In genomic region chr16:58235663-58236062, GRCh38 we compare ENCODE assay signal across 13 cellular contexts. TPM values are rescaled to one million over a fixed set of nuclear protein-coding genes. Genes with fewer than 3 reads are reported as not detected.
DNase-seq lines count a peak whose midpoint lies in the region; ATAC-seq and TF ChIP-seq lines count a peak whose summit lies in the region.
"Had no signal": no experiment of that assay in that cellular context is flagged by ENCODE, and none has a peak within 500 bp of the region (broad histone marks: within the 10 kb centered on the region; RNA-seq: fewer than 3 reads in every experiment).

No MANE protein-coding gene starts in this region.

- DNase-seq in activated CD4-positive, alpha-beta T cell treated with anti-CD3 and anti-CD28 coated beads for 36 hours, result no peak
- DNase-seq in activated CD4-positive, alpha-beta T cell treated with anti-CD3 and anti-CD28 coated beads, Interleukin-2, amount 50 U/mL, for 1 hour, result no peak
- DNase-seq in neural progenitor cell (ENCODE audit: low spot score) (no peak), erythroblast (lab: John Stamatoyannopoulos, UW) (no peak), NCI-H2081 treated with DMSO at 0.1 percent for 48 hours (lab: John Stamatoyannopoulos, UW) (no peak)
- DNase-seq: GF-D8 had no signal

- H3K9ac ChIP-seq in OCI-LY1 (ENCODE audit: low read length) (peak overlapping the region; percentile 50; the same call in 1 of the 2 replicates), neural progenitor cell (no peak overlapping the region)

- H3K27me3 ChIP-seq in OCI-LY1 (ENCODE audit: insufficient read depth, low read length) (no peaks in the 10 kb centered on the region; the same call in 1 of the 2 replicates), neural progenitor cell (no peaks in the 10 kb centered on the region)
- H3K27me3 ChIP-seq: cardiac muscle cell had no signal

- H3K36me3 Mint-ChIP-seq in activated CD4-positive, alpha-beta T cell treated with anti-CD3 and anti-CD28 coated beads for 36 hours (ENCODE audit: low read depth), result no peaks in the 10 kb centered on the region
- no peaks in the 10 kb centered on the region for H3K36me3 Mint-ChIP-seq in dendritic cell treated with granulocyte-macrophage colony-stimulating factor and Interleukin-4, amounts not matched to agents 40 ng/mL and 50 ng/mL, for 4 days (ENCODE audit: low read depth)
- no peaks in the 10 kb centered on the region for H3K36me3 Mint-ChIP-seq in neural progenitor cell

- TF ChIP-seq CTCF in OCI-LY1 (IDR thresholded peaks at IDR 0.05; ENCODE audit: low read length) (no peak), neural progenitor cell (IDR thresholded peaks at IDR 0.05) (no peak)

- H3K27ac ChIP-seq in OCI-LY1 (ENCODE audit: low read depth, low read length, poor library complexity, severe bottlenecking), result no peak overlapping the region
- H3K27ac ChIP-seq in neural progenitor cell, result no peak overlapping the region
- H3K27ac ChIP-seq: cardiac muscle cell, SJSA1 had no signal

- no peaks in the 10 kb centered on the region for H3K9me3 ChIP-seq in OCI-LY1 (ENCODE audit: low read length)
- no peaks in the 10 kb centered on the region for H3K9me3 ChIP-seq in neural progenitor cell (ENCODE audit: low read depth)
- H3K9me3 ChIP-seq: SJSA1 had no signal

- intact Hi-C loops in activated CD4-positive, alpha-beta T cell treated with anti-CD3 and anti-CD28 coated beads for 36 hours (cut with DNase I, micrococcal nuclease), result loop anchor here (1.0 to 10.0 kb wide), 8 partner anchors 14 to 449 kb away; partner anchors contain the start of genes CSNK2A2 (in 2 of the 2), CFAP20 (in 1 of the 2), GINS3 (in 1 of the 2) and MMP15 (in 1 of the 2)
- intact Hi-C loops in dendritic cell treated with granulocyte-macrophage colony-stimulating factor and Interleukin-4, amounts not matched to agents 40 ng/mL and 50 ng/mL, for 4 days (cut with micrococcal nuclease), result no loop called here

- no peaks in the 10 kb centered on the region for H3K9me2 ChIP-seq in OCI-LY1 (ENCODE audit: low read depth, low read length)

- peaks cover 12% of the 10 kb centered on the region for H3K4me1 ChIP-seq in OCI-LY1 (ENCODE audit: insufficient read depth, low read length, severe bottlenecking)
- H3K4me1 ChIP-seq in neural progenitor cell, result peaks cover 7% of the 10 kb centered on the region

- H3F3A ChIP-seq in OCI-LY1 (ENCODE audit: insufficient read depth, low read length) (no peaks in the 10 kb centered on the region), neural progenitor cell (ENCODE audit: low read depth) (peaks cover 7% of the 10 kb centered on the region)

- TF ChIP-seq POLR2A in erythroblast (IDR thresholded peaks at IDR 0.05; ENCODE audit: low read length), result no peak

- H4K20me1 ChIP-seq in OCI-LY1 (ENCODE audit: insufficient read depth, low read length) (no peaks in the 10 kb centered on the region), neural progenitor cell (ENCODE audit: low read depth) (no peaks in the 10 kb centered on the region)

- peaks cover 20% of the 10 kb centered on the region for H3K27me3 Mint-ChIP-seq in activated CD4-positive, alpha-beta T cell treated with anti-CD3 and anti-CD28 coated beads for 36 hours
- peaks cover 39% of the 10 kb centered on the region for H3K27me3 Mint-ChIP-seq in dendritic cell treated with granulocyte-macrophage colony-stimulating factor and Interleukin-4, amounts not matched to agents 40 ng/mL and 50 ng/mL, for 4 days
- H3K27me3 Mint-ChIP-seq in neural progenitor cell (ENCODE audit: insufficient read depth, low read depth), result peaks cover 11% of the 10 kb centered on the region

- H3K9me3 Mint-ChIP-seq in activated CD4-positive, alpha-beta T cell treated with anti-CD3 and anti-CD28 coated beads for 36 hours (ENCODE audit: low read depth), result no peaks in the 10 kb centered on the region
- H3K9me3 Mint-ChIP-seq in dendritic cell treated with granulocyte-macrophage colony-stimulating factor and Interleukin-4, amounts not matched to agents 40 ng/mL and 50 ng/mL, for 4 days, result no peaks in the 10 kb centered on the region
- H3K9me3 Mint-ChIP-seq in neural progenitor cell, result no peaks in the 10 kb centered on the region

- peak overlapping the region; percentile 79 for H3K4me2 ChIP-seq in OCI-LY1 (ENCODE audit: low read length)
- peak overlapping the region; percentile 83 for H3K4me2 ChIP-seq in neural progenitor cell

- ATAC-seq in activated CD4-positive, alpha-beta T cell treated with anti-CD3 and anti-CD28 coated beads for 36 hours, result no peak
- no peak for ATAC-seq in HG02970 (IDR thresholded peaks at IDR 0.05; ENCODE audit: low FRiP score, unreplicated experiment)

- H3K36me3 ChIP-seq in OCI-LY1 (ENCODE audit: insufficient read depth, low read length), result no peaks in the 10 kb centered on the region
- H3K36me3 ChIP-seq in neural progenitor cell, result no peaks in the 10 kb centered on the region
- H3K36me3 ChIP-seq: cardiac muscle cell, SJSA1 had no signal

- H3K79me2 ChIP-seq in OCI-LY1 (ENCODE audit: insufficient read depth, low read length) (no peaks in the 10 kb centered on the region), neural progenitor cell (ENCODE audit: low read depth) (no peaks in the 10 kb centered on the region)

- H2AFZ ChIP-seq in OCI-LY1 (ENCODE audit: low read length) (peak overlapping the region; percentile 97), neural progenitor cell (replicated peaks) (peak overlapping the region; percentile 99)

- H3K4me1 Mint-ChIP-seq in activated CD4-positive, alpha-beta T cell treated with anti-CD3 and anti-CD28 coated beads for 36 hours, result peaks cover 8% of the 10 kb centered on the region
- peaks cover 17% of the 10 kb centered on the region for H3K4me1 Mint-ChIP-seq in dendritic cell treated with granulocyte-macrophage colony-stimulating factor and Interleukin-4, amounts not matched to agents 40 ng/mL and 50 ng/mL, for 4 days (ENCODE audit: low read depth)
- peaks cover 5% of the 10 kb centered on the region for H3K4me1 Mint-ChIP-seq in neural progenitor cell

- POLR2A ChIA-PET in activated CD4-positive, alpha-beta T cell treated with anti-CD3 and anti-CD28 coated beads for 36 hours (lab: Charles Lee), result no interaction called here

- H3K27ac Mint-ChIP-seq in activated CD4-positive, alpha-beta T cell treated with anti-CD3 and anti-CD28 coated beads for 36 hours, result no peak overlapping the region
- H3K27ac Mint-ChIP-seq in dendritic cell treated with granulocyte-macrophage colony-stimulating factor and Interleukin-4, amounts not matched to agents 40 ng/mL and 50 ng/mL, for 4 days, result no peak overlapping the region
- no peak overlapping the region for H3K27ac Mint-ChIP-seq in neural progenitor cell

- CTCF ChIA-PET in activated CD4-positive, alpha-beta T cell treated with anti-CD3 and anti-CD28 coated beads for 36 hours (lab: Charles Lee), result no interaction called here

- H3K4me3 ChIP-seq in OCI-LY1 (ENCODE audit: low read depth, low read length, poor library complexity, severe bottlenecking) (peak overlapping the region; percentile 65), neural progenitor cell (peak overlapping the region; percentile 51)

- peak overlapping the region; percentile 69 for H3K4me3 Mint-ChIP-seq in activated CD4-positive, alpha-beta T cell treated with anti-CD3 and anti-CD28 coated beads for 36 hours
- H3K4me3 Mint-ChIP-seq in dendritic cell treated with granulocyte-macrophage colony-stimulating factor and Interleukin-4, amounts not matched to agents 40 ng/mL and 50 ng/mL, for 4 days, result peak overlapping the region; percentile 74
- peak overlapping the region; percentile 87 for H3K4me3 Mint-ChIP-seq in neural progenitor cell

RNA-seq across cellular contexts. Expression of gene CSNK2A2, which starts 37.8 kb away (rescaled TPM):
- 10 to 100 TPM; 85.9 to 92.2 TPM for total RNA-seq in activated CD4-positive, alpha-beta T cell treated with anti-CD3 and anti-CD28 coated beads for 36 hours
- 69.7 and 81.6 TPM in 2 replicates for total RNA-seq in neural progenitor cell (ENCODE audit: low replicate concordance)

RNA-seq across cellular contexts. Expression of gene PRSS54, which starts 59.2 kb away (rescaled TPM):
- not detected for total RNA-seq in activated CD4-positive, alpha-beta T cell treated with anti-CD3 and anti-CD28 coated beads for 36 hours
- total RNA-seq in neural progenitor cell (ENCODE audit: low replicate concordance), result not detected in 2 replicates
- total RNA-seq: activated CD8-positive, alpha-beta memory T cell treated with anti-CD3 and anti-CD28 coated beads for 36 hours; cardiac muscle cell; left lobe of liver; SJSA1 had no signal
